In the genomic region with DNA sequence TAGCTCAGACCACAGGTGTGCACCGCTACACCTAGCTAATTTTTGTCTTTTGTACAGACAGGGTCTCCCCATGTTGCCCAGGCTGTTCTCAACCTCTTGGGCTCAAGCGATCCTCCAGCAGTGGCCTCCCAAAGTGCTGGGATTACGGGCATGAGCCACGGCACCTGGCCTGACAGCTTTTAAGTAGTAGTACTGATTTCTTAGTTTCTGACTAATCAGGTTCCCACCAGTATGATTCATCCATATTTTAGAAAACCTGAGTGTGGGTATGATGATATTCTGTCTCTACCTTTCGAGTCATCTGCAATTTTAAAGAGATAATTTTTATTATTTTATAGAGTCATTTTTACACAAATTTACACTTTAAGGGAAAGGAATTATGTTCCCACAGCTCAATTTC, we compare ENCODE assay signal across 20 cellular contexts. TPM values are rescaled to one million over a fixed set of nuclear protein-coding genes. Genes with fewer than 3 reads are reported as not detected.
DNase-seq lines count a peak whose midpoint lies in the region; ATAC-seq and TF ChIP-seq lines count a peak whose summit lies in the region.
"Had no signal": no experiment of that assay in that cellular context is flagged by ENCODE, and none has a peak within 500 bp of the region (broad histone marks: within the 10 kb centered on the region; RNA-seq: fewer than 3 reads in every experiment).

No MANE protein-coding gene starts in this region.

- H3K4me3 ChIP-seq in breast epithelium: no peak overlapping the region
- no peak overlapping the region for H3K4me3 ChIP-seq in mammary epithelial cell (replicated peaks in 1 of 3; ENCODE audit: insufficient read depth in 1 of 3, low read depth in 2 of 3, low read length in 3 of 3)
- no peak overlapping the region for H3K4me3 ChIP-seq in mesenchymal stem cell (ENCODE audit: insufficient read depth in 1 of 2, low read depth in 1 of 2, low read length in 2 of 2)
- H3K4me3 ChIP-seq: BLaER1 had no signal

- H3K27me3 Mint-ChIP-seq in MCF 10A (ENCODE audit: insufficient read depth, unreplicated experiment): no peaks in the 10 kb centered on the region
- no peaks in the 10 kb centered on the region for H3K27me3 Mint-ChIP-seq in activated naive CD8-positive, alpha-beta T cell treated with anti-CD3 and anti-CD28 coated beads, Interleukin-2, amount 50 U/mL, for 24 hours

- H3K4me1 ChIP-seq in breast epithelium: no peaks in the 10 kb centered on the region
- peaks cover 5% of the 10 kb centered on the region for H3K4me1 ChIP-seq in mammary epithelial cell (ENCODE audit: insufficient read depth, low read length)
- no peaks in the 10 kb centered on the region for H3K4me1 ChIP-seq in mesenchymal stem cell (ENCODE audit: control insufficient read depth, insufficient read depth, low read depth, low read length)
- H3K4me1 ChIP-seq: BLaER1 had no signal

- no peaks in the 10 kb centered on the region for H3K36me3 Mint-ChIP-seq in MCF 10A (ENCODE audit: insufficient read depth, unreplicated experiment)
- no peaks in the 10 kb centered on the region for H3K36me3 Mint-ChIP-seq in activated naive CD8-positive, alpha-beta T cell treated with anti-CD3 and anti-CD28 coated beads, Interleukin-2, amount 50 U/mL, for 24 hours (ENCODE audit: low read depth)
- H3K36me3 Mint-ChIP-seq: CD8-positive, alpha-beta T cell had no signal

- no peaks in the 10 kb centered on the region for H3K9me3 Mint-ChIP-seq in MCF 10A (ENCODE audit: unreplicated experiment)
- no peaks in the 10 kb centered on the region for H3K9me3 Mint-ChIP-seq in activated naive CD8-positive, alpha-beta T cell treated with anti-CD3 and anti-CD28 coated beads, Interleukin-2, amount 50 U/mL, for 24 hours
- H3K9me3 Mint-ChIP-seq: CD8-positive, alpha-beta T cell had no signal

- no peak overlapping the region for H3K27ac Mint-ChIP-seq in MCF 10A (ENCODE audit: low read depth, unreplicated experiment)
- no peak overlapping the region for H3K27ac Mint-ChIP-seq in activated naive CD8-positive, alpha-beta T cell treated with anti-CD3 and anti-CD28 coated beads, Interleukin-2, amount 50 U/mL, for 24 hours
- H3K27ac Mint-ChIP-seq: CD8-positive, alpha-beta T cell had no signal

- H3K27me3 ChIP-seq in breast epithelium (no peaks in the 10 kb centered on the region), mammary epithelial cell (ENCODE audit: insufficient read depth, low read length) (no peaks in the 10 kb centered on the region), mesenchymal stem cell (ENCODE audit: control insufficient read depth in 1 of 2, insufficient read depth in 1 of 2, low read length in 2 of 2) (no peaks in the 10 kb centered on the region)
- H3K27me3 ChIP-seq: BLaER1 had no signal

- H2BK5ac ChIP-seq in mesenchymal stem cell (ENCODE audit: low read depth, low read length, poor library complexity, severe bottlenecking): no peak overlapping the region

- TF ChIP-seq POLR2A in breast epithelium (IDR thresholded peaks at IDR 0.05): no peak

- intact Hi-C loops in MCF 10A (cut with micrococcal nuclease): no loop called here
- intact Hi-C loops in breast epithelium (cut with DNase I; ENCODE audit: low total_unique reads): no loop called here
- intact Hi-C loops in mammary epithelial cell (cut with micrococcal nuclease): no loop called here

- no peak overlapping the region for H3K14ac ChIP-seq in mesenchymal stem cell (ENCODE audit: low read length in 2 of 2)

- no peak for TF ChIP-seq CTCF in MCF 10A (IDR thresholded peaks at IDR 0.05; ENCODE audit: unreplicated experiment)
- no peak for TF ChIP-seq CTCF in breast epithelium (IDR thresholded peaks at IDR 0.05)
- TF ChIP-seq CTCF in mammary epithelial cell (conservative IDR thresholded peaks at IDR 0.05 in 1 of 2, IDR thresholded peaks at IDR 0.05 in 1 of 2; ENCODE audit: extremely low read depth in 1 of 2, insufficient read depth in 1 of 2, low read depth in 1 of 2, low read length in 2 of 2): no peak

- no peak overlapping the region for H2BK12ac ChIP-seq in mesenchymal stem cell (ENCODE audit: low read length in 2 of 2)

- no peaks in the 10 kb centered on the region for H3K4me1 Mint-ChIP-seq in MCF 10A (ENCODE audit: insufficient read depth, unreplicated experiment)
- H3K4me1 Mint-ChIP-seq in activated naive CD8-positive, alpha-beta T cell treated with anti-CD3 and anti-CD28 coated beads, Interleukin-2, amount 50 U/mL, for 24 hours: no peaks in the 10 kb centered on the region

- H3K27ac ChIP-seq in breast epithelium (no peak overlapping the region), mammary epithelial cell (ENCODE audit: insufficient read depth, low read depth, low read length) (no peak overlapping the region), mesenchymal stem cell (ENCODE audit: low read length, poor library complexity, severe bottlenecking) (no peak overlapping the region)
- H3K27ac ChIP-seq: BLaER1 had no signal

- ATAC-seq in activated naive CD8-positive, alpha-beta T cell treated with anti-CD3 and anti-CD28 coated beads, Interleukin-2, amount 50 U/mL, for 24 hours: no peak
- ATAC-seq: CD8-positive, alpha-beta T cell; HCT116 had no signal

- H4K20me1 ChIP-seq in mammary epithelial cell (ENCODE audit: insufficient read depth, low read length): no peaks in the 10 kb centered on the region
- H4K20me1 ChIP-seq: BLaER1 had no signal

- no peak overlapping the region for H4K91ac ChIP-seq in mesenchymal stem cell (ENCODE audit: low read length)

- 60% methylated on average over 5 of the region's 5 CpGs for WGBS in mammary epithelial cell (ENCODE audit: low coverage, missing lambda C conversion rate)
- 86% methylated on average over 1 of the region's 5 CpGs for WGBS in mesenchymal stem cell

- dilution Hi-C loops in mammary epithelial cell (cut with HindIII; ENCODE audit: low sequenced_read_pairs): no loop called here

- no peak overlapping the region for H3K4me3 Mint-ChIP-seq in MCF 10A (ENCODE audit: unreplicated experiment)
- H3K4me3 Mint-ChIP-seq in activated naive CD8-positive, alpha-beta T cell treated with anti-CD3 and anti-CD28 coated beads, Interleukin-2, amount 50 U/mL, for 24 hours: no peak overlapping the region
- H3K4me3 Mint-ChIP-seq: CD8-positive, alpha-beta T cell had no signal

- H4K8ac ChIP-seq in mesenchymal stem cell (ENCODE audit: low read length): no peak overlapping the region

- H3K36me3 ChIP-seq in breast epithelium (no peaks in the 10 kb centered on the region), mammary epithelial cell (ENCODE audit: insufficient read depth, low read length) (no peaks in the 10 kb centered on the region), mesenchymal stem cell (ENCODE audit: control insufficient read depth in 1 of 2, insufficient read depth in 2 of 2, low read depth in 1 of 2, low read length in 2 of 2) (no peaks in the 10 kb centered on the region)
- H3K36me3 ChIP-seq: BLaER1 had no signal

- H3K9me3 ChIP-seq in breast epithelium: no peaks in the 10 kb centered on the region
- no peaks in the 10 kb centered on the region for H3K9me3 ChIP-seq in mammary epithelial cell (replicated peaks; ENCODE audit: insufficient read depth, low read length)
- H3K9me3 ChIP-seq in mesenchymal stem cell (ENCODE audit: control insufficient read depth, low read length): no peaks in the 10 kb centered on the region
- H3K9me3 ChIP-seq: BLaER1 had no signal

- in situ Hi-C loops in mammary epithelial cell (cut with MboI; ENCODE audit: low sequenced_read_pairs in 2 of 2): no loop called here

- POLR2A ChIA-PET in MCF 10A (lab: Yijun Ruan, JAX): interaction anchor here (1.1 kb wide), 1 partner anchor 47 kb away, joined by 4 read pairs; a partner anchor contains a TSS

- DNase-seq in MCF 10A (ENCODE audit: unreplicated experiment) (peak; percentile 27), breast epithelium (ENCODE audit: low spot score in 2 of 2) (no peak), mammary epithelial cell (peak; percentile 71), kidney tubule cell (ENCODE audit: low spot score) (peak; percentile 47), mesenchymal stem cell (no peak), dedifferentiated amniotic fluid mesenchymal stem cell (ENCODE audit: extremely low spot score) (no peak), NCI-H526 treated with DMSO at 0.1 percent for 48 hours (lab: John Stamatoyannopoulos, UW) (no peak)
- DNase-seq in activated naive CD8-positive, alpha-beta T cell treated with anti-CD3 and anti-CD28 coated beads, Interleukin-2, amount 50 U/mL, for 24 hours: no peak
- DNase-seq: 8988T; CD8-positive, alpha-beta T cell; DMS79; KG1; NCI-H1048; NCI-H146; NCI-H2081; NCI-H510A; NCI-H82; SHP77 had no signal

- H3K9ac ChIP-seq in mammary epithelial cell (ENCODE audit: insufficient read depth, low read length) (no peak overlapping the region), mesenchymal stem cell (ENCODE audit: low read length) (no peak overlapping the region)
- H3K9ac ChIP-seq: BLaER1 had no signal

- H3K79me2 ChIP-seq in mammary epithelial cell (ENCODE audit: insufficient read depth, low read length): no peaks in the 10 kb centered on the region

- H3K18ac ChIP-seq in mesenchymal stem cell (ENCODE audit: low read depth in 1 of 2, low read length in 2 of 2): no peak overlapping the region

- no peak overlapping the region for H2AK5ac ChIP-seq in mesenchymal stem cell (ENCODE audit: low read length, severe bottlenecking)

- H3K79me1 ChIP-seq in mesenchymal stem cell (replicated peaks; ENCODE audit: low read length, poor library complexity, severe bottlenecking): no peaks in the 10 kb centered on the region

- H2BK15ac ChIP-seq in mesenchymal stem cell (ENCODE audit: low read depth, poor library complexity, severe bottlenecking): no peak overlapping the region

- no peak overlapping the region for H3K23ac ChIP-seq in mesenchymal stem cell (ENCODE audit: low read length in 2 of 2)

- H3K4ac ChIP-seq in mesenchymal stem cell (ENCODE audit: low read depth in 1 of 2, low read length in 2 of 2): no peak overlapping the region

- CTCF ChIA-PET in MCF 10A (lab: Yijun Ruan, JAX): no interaction called here
- CTCF ChIA-PET in mammary epithelial cell (lab: Charles Lee; ENCODE audit: low non-redundant PET): no interaction called here

- H2BK120ac ChIP-seq in mesenchymal stem cell (ENCODE audit: low read depth, low read length): no peak overlapping the region

- no TSS peak for BruUV-seq in MCF 10A (replicated peaks; lab: Mats Ljungman, UMichigan)
- no TSS peak for BruUV-seq in mammary epithelial cell (replicated peaks; lab: Mats Ljungman, UMichigan)

- no peak overlapping the region for H3K4me2 ChIP-seq in mammary epithelial cell (ENCODE audit: insufficient read depth, low read depth, low read length)
- no peak overlapping the region for H3K4me2 ChIP-seq in mesenchymal stem cell (ENCODE audit: low read length, poor library complexity, severe bottlenecking)
- H3K4me2 ChIP-seq: BLaER1 had no signal

- H2AFZ ChIP-seq in mammary epithelial cell (ENCODE audit: low read depth, low read length) (peak overlapping the region; percentile 22), mesenchymal stem cell (ENCODE audit: low read depth, low read length) (no peak overlapping the region)

RNA-seq across cellular contexts. Expression of a gene that starts 46.4 kb away (rescaled TPM):
- total RNA-seq in MCF 10A (2022) (4.2 and 9.3 TPM in 2 replicates), breast epithelium (10 to 100 TPM; 16.5 to 47.9 (median 43.8) TPM), mammary epithelial cell (10 to 100 TPM; 17.3 to 49.7 TPM)
- polyA plus RNA-seq in mammary epithelial cell: 11.0 TPM
- polyA minus RNA-seq in mammary epithelial cell: 0.72 TPM
- 70.5 TPM for polyA plus RNA-seq in mesenchymal stem cell (2013, experiment 1 of 2)
- 70.0 TPM for polyA plus RNA-seq in mesenchymal stem cell (2013, experiment 2 of 2)
- total RNA-seq: CD8-positive, alpha-beta T cell had no signal

Comparison
In these comparisons a context has a peak if more than half of its experiments do, and no peak if none do; other contexts are left out.
1. DNase-seq: peak in MCF 10A (single experiment), mammary epithelial cell (single experiment) and kidney tubule cell (single experiment); none in breast epithelium (0 of 2), activated naive CD8-positive, alpha-beta T cell treated with anti-CD3 and anti-CD28 coated beads, Interleukin-2, amount 50 U/mL, for 24 hours (single experiment), mesenchymal stem cell (single experiment), dedifferentiated amniotic fluid mesenchymal stem cell (single experiment) and NCI-H526 treated with DMSO at 0.1 percent for 48 hours (single experiment).